9 cellular contexts compared by ENCODE assay signal in the genomic region with DNA sequence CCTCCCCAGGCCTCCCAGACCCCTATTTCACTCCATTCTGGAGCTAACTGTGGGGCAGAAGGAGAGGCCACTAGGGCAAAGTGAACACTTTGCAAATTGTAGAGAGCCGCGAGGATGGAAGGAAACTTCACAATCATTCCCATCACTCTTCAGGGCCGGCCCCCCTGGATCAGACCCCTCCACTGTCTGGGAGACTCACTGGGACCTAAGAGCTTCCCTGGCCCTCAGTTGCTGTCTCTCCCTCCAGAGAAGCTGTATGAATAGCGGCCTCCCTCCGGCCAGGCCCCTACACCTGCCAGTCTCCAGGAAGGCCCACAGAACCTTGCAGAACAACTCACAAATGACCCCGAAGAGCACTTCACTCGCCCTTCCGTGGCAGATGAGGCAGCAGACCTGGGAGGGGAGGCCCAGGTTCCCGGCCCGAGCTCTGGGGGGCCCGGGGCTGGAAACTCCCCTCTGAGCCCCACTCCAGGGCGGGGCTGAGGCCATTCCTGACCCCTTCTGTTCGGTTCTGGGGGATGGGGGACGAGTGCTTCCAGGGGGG.
DNase-seq lines count a peak whose midpoint lies in the region; ATAC-seq and TF ChIP-seq lines count a peak whose summit lies in the region.
"Had no signal": no experiment of that assay in that cellular context is flagged by ENCODE, and none has a peak within 500 bp of the region (broad histone marks: within the 10 kb centered on the region; RNA-seq: fewer than 3 reads in every experiment).

No MANE protein-coding gene starts in this region.

- H3K27ac Mint-ChIP-seq in activated CD4-positive, alpha-beta memory T cell treated with anti-CD3 and anti-CD28 coated beads, Interleukin-2, amount 10 ng/mL, durations not matched to agents 7 days and 5 days, result no peak overlapping the region
- H3K27ac Mint-ChIP-seq: WTC11 had no signal

- peak; percentile 12 for DNase-seq in activated CD4-positive, alpha-beta memory T cell treated with anti-CD3 and anti-CD28 coated beads, Interleukin-2, amount 10 ng/mL, durations not matched to agents 7 days and 5 days
- DNase-seq in spleen (no peak), HT-29 (ENCODE audit: low spot score) (no peak), AG08396 (ENCODE audit: low spot score) (no peak)

- no peak for TF ChIP-seq CTCF in GM12875 (IDR thresholded peaks at IDR 0.05; ENCODE audit: borderline replicate concordance, insufficient read depth, low read depth, low read length)
- no peak for TF ChIP-seq CTCF in spleen (IDR thresholded peaks at IDR 0.05 in 8 of 11, conservative IDR thresholded peaks at IDR 0.05 in 3 of 11)

- POLR2A ChIA-PET in activated CD4-positive, alpha-beta memory T cell treated with anti-CD3 and anti-CD28 coated beads, Interleukin-2, amount 10 ng/mL, durations not matched to agents 7 days and 5 days (lab: Charles Lee), result interaction anchor here (0.6 to 1.3 kb wide), 2 partner anchors 140 to 207 kb away, joined by 3 read pairs; no protein-coding TSS in a partner anchor

- peaks cover 2% of the 10 kb centered on the region for H3K36me3 ChIP-seq in iPS-15b (ENCODE audit: control insufficient read depth, insufficient read depth, low read length)
- no peaks in the 10 kb centered on the region for H3K36me3 ChIP-seq in spleen

- H3K4me1 ChIP-seq in iPS-15b (ENCODE audit: control insufficient read depth, insufficient read depth, low read length) (peaks cover 5% of the 10 kb centered on the region), spleen (peaks cover 14 to 77% (median 39%) of the 10 kb centered on the region in 6 donors)

- 27 to 48% (median 41%) methylated on average over 11 to 14 of the region's 14 CpGs for WGBS in spleen, 5 donors

- CTCF ChIA-PET in activated CD4-positive, alpha-beta memory T cell treated with anti-CD3 and anti-CD28 coated beads, Interleukin-2, amount 10 ng/mL, durations not matched to agents 7 days and 5 days (lab: Charles Lee), result interaction anchor here (0.6 to 1.6 kb wide), 8 partner anchors 70 to 304 kb away, joined by 3 to 5 read pairs (median 3); no protein-coding TSS in a partner anchor

- peaks cover 3% of the 10 kb centered on the region for H3K27me3 Mint-ChIP-seq in activated CD4-positive, alpha-beta memory T cell treated with anti-CD3 and anti-CD28 coated beads, Interleukin-2, amount 10 ng/mL, durations not matched to agents 7 days and 5 days

- peaks cover 10% of the 10 kb centered on the region for H3K4me1 Mint-ChIP-seq in activated CD4-positive, alpha-beta memory T cell treated with anti-CD3 and anti-CD28 coated beads, Interleukin-2, amount 10 ng/mL, durations not matched to agents 7 days and 5 days

- no peak overlapping the region for H3K9ac ChIP-seq in iPS-15b (ENCODE audit: low read depth, low read length)

- H3K27me3 ChIP-seq in iPS-15b (ENCODE audit: control insufficient read depth, insufficient read depth, low read length), result no peaks in the 10 kb centered on the region
- peaks cover 0 to 23% (median 0%) of the 10 kb centered on the region in 7 donors for H3K27me3 ChIP-seq in spleen (replicated peaks in 1 of 7)

- H3K27ac ChIP-seq in spleen, result peak overlapping the region; percentile 27 to 84 (median 80)

- H3K4me3 Mint-ChIP-seq in activated CD4-positive, alpha-beta memory T cell treated with anti-CD3 and anti-CD28 coated beads, Interleukin-2, amount 10 ng/mL, durations not matched to agents 7 days and 5 days, result no peak overlapping the region

- H3K4me3 ChIP-seq in GM12875 (ENCODE audit: low read depth, low read length), result peak overlapping the region; percentile 37
- H3K4me3 ChIP-seq in iPS-15b (ENCODE audit: low read depth, low read length), result peak overlapping the region; percentile 46
- peak overlapping the region in 6 of 8 donors; percentile 0 to 68 (median 40) for H3K4me3 ChIP-seq in spleen

- H3K36me3 Mint-ChIP-seq in activated CD4-positive, alpha-beta memory T cell treated with anti-CD3 and anti-CD28 coated beads, Interleukin-2, amount 10 ng/mL, durations not matched to agents 7 days and 5 days (ENCODE audit: low read depth), result no peaks in the 10 kb centered on the region
- H3K36me3 Mint-ChIP-seq: WTC11 had no signal

- ATAC-seq in GM18505 (IDR thresholded peaks at IDR 0.05; ENCODE audit: unreplicated experiment) (no peak), HG03045 (IDR thresholded peaks at IDR 0.05; ENCODE audit: unreplicated experiment) (no peak)

- H3K9me3 ChIP-seq in iPS-15b (ENCODE audit: control insufficient read depth, insufficient read depth, low read length) (no peaks in the 10 kb centered on the region), spleen (no peaks in the 10 kb centered on the region)

- no peaks in the 10 kb centered on the region for H3K9me3 Mint-ChIP-seq in activated CD4-positive, alpha-beta memory T cell treated with anti-CD3 and anti-CD28 coated beads, Interleukin-2, amount 10 ng/mL, durations not matched to agents 7 days and 5 days
- H3K9me3 Mint-ChIP-seq: WTC11 had no signal

- intact Hi-C loops in spleen (cut with DNase I; ENCODE audit: low total_unique reads), result no loop called here

- TF ChIP-seq POLR2A in spleen (IDR thresholded peaks at IDR 0.05), result no peak
- TF ChIP-seq POLR2A in GM18505 (IDR thresholded peaks at IDR 0.05; ENCODE audit: borderline replicate concordance, extremely low read depth, insufficient read depth, insufficient read length), result no peak
